17 cellular contexts compared by ENCODE assay signal in genomic region chr11:8252946-8253345, GRCh38. TPM values are rescaled to one million over a fixed set of nuclear protein-coding genes. Genes with fewer than 3 reads are reported as not detected.
"Had no signal": no experiment of that assay in that cellular context is flagged by ENCODE, and none has a peak within 500 bp of the region (broad histone marks: within the 10 kb centered on the region; RNA-seq: fewer than 3 reads in every experiment).

No MANE protein-coding gene starts in this region.

- H3K4me1 Mint-ChIP-seq: immature natural killer cell; naive thymus-derived CD8-positive, alpha-beta T cell had no signal

- FAIRE-seq: frontal cortex, small intestine had no signal

- H3K9me3 Mint-ChIP-seq: activated T-cell treated with anti-CD3 and anti-CD28 coated beads, Interleukin-2, amount 50 U/mL, for 4 hours; dendritic cell treated with granulocyte-macrophage colony-stimulating factor and Interleukin-4, amounts not matched to agents 40 ng/mL and 50 ng/mL, for 4 days; effector memory CD8-positive, alpha-beta T cell; immature natural killer cell; naive thymus-derived CD8-positive, alpha-beta T cell; T-helper 2 cell treated with Interferon-gamma antibody and Interleukin-4, amounts not matched to agents 5 μg/mL and 100 μg/mL, for 36 hours had no signal

- ATAC-seq: activated T-cell treated with anti-CD3 and anti-CD28 coated beads, Interleukin-2, amount 50 U/mL, for 4 hours; effector memory CD8-positive, alpha-beta T cell; naive thymus-derived CD8-positive, alpha-beta T cell; stimulated activated naive CD8-positive, alpha-beta T cell treated with anti-CD3 and anti-CD28 coated beads, Interleukin-15, Interleukin-2, amounts not matched to agents 100 U/mL and 50 U/mL, for 24 hours had no signal

- H3K27ac ChIP-seq: epithelial cell of prostate had no signal

- H3K4me3 Mint-ChIP-seq: activated T-cell treated with anti-CD3 and anti-CD28 coated beads, Interleukin-2, amount 50 U/mL, for 4 hours; dendritic cell treated with granulocyte-macrophage colony-stimulating factor and Interleukin-4, amounts not matched to agents 40 ng/mL and 50 ng/mL, for 4 days; effector memory CD8-positive, alpha-beta T cell; immature natural killer cell; naive thymus-derived CD8-positive, alpha-beta T cell; T-helper 2 cell treated with Interferon-gamma antibody and Interleukin-4, amounts not matched to agents 5 μg/mL and 100 μg/mL, for 36 hours had no signal

- H3K36me3 Mint-ChIP-seq: immature natural killer cell; naive thymus-derived CD8-positive, alpha-beta T cell had no signal

- DNase-seq: activated CD4-positive, alpha-beta T cell treated with anti-CD3 and anti-CD28 coated beads, Interleukin-2, amount 50 U/mL, for 1 hour; activated T-cell treated with anti-CD3 and anti-CD28 coated beads, Interleukin-2, amount 50 U/mL, for 4 hours; cerebellar nuclear complex; effector memory CD8-positive, alpha-beta T cell; immature natural killer cell; mammary epithelial cell; naive thymus-derived CD8-positive, alpha-beta T cell; small intestine; stimulated activated naive CD8-positive, alpha-beta T cell treated with anti-CD3 and anti-CD28 coated beads, Interleukin-15, Interleukin-2, amounts not matched to agents 100 U/mL and 50 U/mL, for 24 hours had no signal

- H3K27ac Mint-ChIP-seq: dendritic cell treated with granulocyte-macrophage colony-stimulating factor and Interleukin-4, amounts not matched to agents 40 ng/mL and 50 ng/mL, for 4 days; effector memory CD8-positive, alpha-beta T cell; immature natural killer cell; naive thymus-derived CD8-positive, alpha-beta T cell; T-helper 2 cell treated with Interferon-gamma antibody and Interleukin-4, amounts not matched to agents 5 μg/mL and 100 μg/mL, for 36 hours had no signal

RNA-seq across cellular contexts. Expression of gene LMO1, which starts 10.7 kb away (rescaled TPM):
- total RNA-seq: activated CD8-positive, alpha-beta memory T cell treated with anti-CD3 and anti-CD28 coated beads for 36 hours; activated T-cell treated with anti-CD3 and anti-CD28 coated beads, Interleukin-2, amount 50 U/mL, for 4 hours; aorta; mucosa of gallbladder; naive thymus-derived CD8-positive, alpha-beta T cell; urinary bladder had no signal
- polyA plus RNA-seq: aorta; immature natural killer cell; mammary epithelial cell; naive thymus-derived CD8-positive, alpha-beta T cell; small intestine had no signal
